ENCODE assay signal across 25 cellular contexts in genomic region chr2:125455110-125455509, GRCh38.
DNase-seq lines count a peak whose midpoint lies in the region; ATAC-seq and TF ChIP-seq lines count a peak whose summit lies in the region.
"Had no signal": no experiment of that assay in that cellular context is flagged by ENCODE, and none has a peak within 500 bp of the region (broad histone marks: within the 10 kb centered on the region; RNA-seq: fewer than 3 reads in every experiment).

No MANE protein-coding gene starts in this region.

- no peaks in the 10 kb centered on the region for H3K4me1 Mint-ChIP-seq in activated CD8-positive, alpha-beta T cell treated with anti-CD3 and anti-CD28 coated beads, Interleukin-2, amount 10 ng/mL, durations not matched to agents 7 days and 5 days (ENCODE audit: low read depth)
- H3K4me1 Mint-ChIP-seq: activated CD4-positive, alpha-beta T cell treated with anti-CD3 and anti-CD28 coated beads, Interleukin-2, amount 10 ng/mL, durations not matched to agents 24 days and 14 days; IgD-negative memory B cell; immature natural killer cell; nephron progenitor cell; T-cell had no signal

- H3K27me3 Mint-ChIP-seq in activated CD8-positive, alpha-beta T cell treated with anti-CD3 and anti-CD28 coated beads, Interleukin-2, amount 10 ng/mL, durations not matched to agents 7 days and 5 days (ENCODE audit: low read depth) = no peaks in the 10 kb centered on the region
- H3K27me3 Mint-ChIP-seq: activated CD4-positive, alpha-beta T cell treated with anti-CD3 and anti-CD28 coated beads, Interleukin-2, amount 10 ng/mL, durations not matched to agents 24 days and 14 days; IgD-negative memory B cell; T-cell had no signal

- TF ChIP-seq CTCF in GM06990 (IDR thresholded peaks at IDR 0.05; ENCODE audit: insufficient read depth, low read length, poor library complexity, severe bottlenecking) (no peak), epithelial cell of proximal tubule (conservative IDR thresholded peaks at IDR 0.05; ENCODE audit: low read depth, low read length) (no peak)

- no peaks in the 10 kb centered on the region for H3K36me3 Mint-ChIP-seq in activated CD8-positive, alpha-beta T cell treated with anti-CD3 and anti-CD28 coated beads, Interleukin-2, amount 10 ng/mL, durations not matched to agents 7 days and 5 days (ENCODE audit: low read depth)
- H3K36me3 Mint-ChIP-seq: IgD-negative memory B cell, T-cell had no signal

- no peaks in the 10 kb centered on the region for H3K36me3 ChIP-seq in GM06990 (ENCODE audit: control insufficient read depth, insufficient read depth, low read length)
- H3K36me3 ChIP-seq: left ventricle myocardium inferior had no signal

- H3K27me3 ChIP-seq in GM06990 (replicated peaks; ENCODE audit: control insufficient read depth, insufficient read depth, low read length) = no peaks in the 10 kb centered on the region

- H3K27ac Mint-ChIP-seq in activated CD8-positive, alpha-beta T cell treated with anti-CD3 and anti-CD28 coated beads, Interleukin-2, amount 10 ng/mL, durations not matched to agents 7 days and 5 days = no peak overlapping the region
- H3K27ac Mint-ChIP-seq: activated CD4-positive, alpha-beta T cell treated with anti-CD3 and anti-CD28 coated beads, Interleukin-2, amount 10 ng/mL, durations not matched to agents 24 days and 14 days; HFFc6; IgD-negative memory B cell; immature natural killer cell; nephron progenitor cell; T-cell had no signal

- CTCF ChIA-PET in activated CD8-positive, alpha-beta T cell treated with anti-CD3 and anti-CD28 coated beads, Interleukin-2, amount 10 ng/mL, durations not matched to agents 7 days and 5 days (lab: Charles Lee) = no interaction called here

- DNase-seq in GM06990 (ENCODE audit: extremely low read depth, insufficient read length) (peak; percentile 9), epithelial cell of proximal tubule (ENCODE audit: low read depth) (peak; percentile 18), NCI-H69 (lab: John Stamatoyannopoulos, UW) (no peak), anterior cingulate cortex (lab: John Stamatoyannopoulos, UW) (no peak)
- DNase-seq in activated CD8-positive, alpha-beta T cell treated with anti-CD3 and anti-CD28 coated beads, Interleukin-2, amount 10 ng/mL, durations not matched to agents 7 days and 5 days = no peak
- DNase-seq: activated CD4-positive, alpha-beta T cell treated with anti-CD3 and anti-CD28 coated beads, Interleukin-2, amount 10 ng/mL, durations not matched to agents 24 days and 14 days; activated effector memory CD4-positive, alpha-beta T cell treated with anti-CD3 and anti-CD28 coated beads, Interleukin-2, amount 50 U/mL, for 16 hours; C1 segment of cervical spinal cord; Calu3; EL; HFFc6; immature natural killer cell; left ventricle myocardium inferior; NCI-H187; NCI-H226; nephron progenitor cell; PC-3; SHP77 treated with DMSO at 0.1 percent for 48 hours; T-cell had no signal

- H3K4me3 ChIP-seq in GM06990 (replicated peaks; ENCODE audit: low read depth, low read length) (no peak overlapping the region), epithelial cell of proximal tubule (ENCODE audit: low read depth, low read length) (no peak overlapping the region)
- H3K4me3 ChIP-seq: coronary artery, left ventricle myocardium inferior had no signal

- POLR2A ChIA-PET in activated CD8-positive, alpha-beta T cell treated with anti-CD3 and anti-CD28 coated beads, Interleukin-2, amount 10 ng/mL, durations not matched to agents 7 days and 5 days (lab: Charles Lee) = no interaction called here

- no peak overlapping the region for H3K4me3 Mint-ChIP-seq in activated CD8-positive, alpha-beta T cell treated with anti-CD3 and anti-CD28 coated beads, Interleukin-2, amount 10 ng/mL, durations not matched to agents 7 days and 5 days
- H3K4me3 Mint-ChIP-seq: activated CD4-positive, alpha-beta T cell treated with anti-CD3 and anti-CD28 coated beads, Interleukin-2, amount 10 ng/mL, durations not matched to agents 24 days and 14 days; HFFc6; IgD-negative memory B cell; immature natural killer cell; nephron progenitor cell; T-cell had no signal

- ATAC-seq in GM19395 (IDR thresholded peaks at IDR 0.05; ENCODE audit: unreplicated experiment) (peak; percentile 66), HG03354 (IDR thresholded peaks at IDR 0.05; ENCODE audit: poor library complexity, severe bottlenecking, unreplicated experiment) (peak; percentile 60), GM21515 (IDR thresholded peaks at IDR 0.05; ENCODE audit: unreplicated experiment) (no peak)
- no peak for ATAC-seq in activated CD8-positive, alpha-beta T cell treated with anti-CD3 and anti-CD28 coated beads, Interleukin-2, amount 10 ng/mL, durations not matched to agents 7 days and 5 days
- ATAC-seq: PC-3, sciatic nerve, T-cell had no signal

- H3K9me3 Mint-ChIP-seq in activated CD8-positive, alpha-beta T cell treated with anti-CD3 and anti-CD28 coated beads, Interleukin-2, amount 10 ng/mL, durations not matched to agents 7 days and 5 days (ENCODE audit: insufficient read depth) = no peaks in the 10 kb centered on the region

Comparison
In these comparisons a context has a peak if more than half of its experiments do, and no peak if none do; other contexts are left out.
1. DNase-seq: peak in GM06990 (single experiment) and epithelial cell of proximal tubule (single experiment); none in NCI-H69 (single experiment), anterior cingulate cortex (0 of 58) and activated CD8-positive, alpha-beta T cell treated with anti-CD3 and anti-CD28 coated beads, Interleukin-2, amount 10 ng/mL, durations not matched to agents 7 days and 5 days (single experiment).
2. ATAC-seq: peak in GM19395 (single experiment) and HG03354 (single experiment); none in GM21515 (single experiment) and activated CD8-positive, alpha-beta T cell treated with anti-CD3 and anti-CD28 coated beads, Interleukin-2, amount 10 ng/mL, durations not matched to agents 7 days and 5 days (single experiment).